Comparison of ENCODE assay signal across 8 cellular contexts in the genomic region with DNA sequence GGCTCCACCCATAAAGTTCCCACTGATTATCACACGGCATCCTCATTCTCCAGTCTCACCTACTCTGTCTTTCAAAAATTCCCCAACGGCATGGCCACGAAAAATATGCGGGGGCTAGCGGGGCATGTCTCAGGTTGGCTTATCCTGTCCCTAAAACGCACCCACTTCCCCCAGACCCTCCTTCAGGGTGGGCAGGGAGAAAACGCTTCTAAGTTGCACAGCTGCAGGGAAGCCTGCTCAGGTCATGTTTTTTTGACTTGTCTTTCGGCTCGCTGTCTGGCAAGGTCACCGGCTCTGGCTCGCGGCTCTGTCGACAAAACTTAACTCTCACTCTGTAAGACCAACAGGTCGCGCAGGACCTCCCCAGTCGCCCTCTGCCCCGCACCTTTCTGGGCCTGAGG. TPM values are rescaled to one million over a fixed set of nuclear protein-coding genes. Genes with fewer than 3 reads are reported as not detected.
A peak's percentile ranks its signal among the peaks of the same experiment; 100 is the strongest.
DNase-seq lines count a peak whose midpoint lies in the region; ATAC-seq and TF ChIP-seq lines count a peak whose summit lies in the region.

No MANE protein-coding gene starts in this region.

- H3K27ac ChIP-seq in iPS-20b (ENCODE audit: low read length), result no peak overlapping the region
- H3K27ac ChIP-seq in thoracic aorta, result peak overlapping the region; percentile 64 to 75

- H3K27me3 Mint-ChIP-seq in activated CD8-positive, alpha-beta T cell treated with anti-CD3 and anti-CD28 coated beads, Interleukin-2, amount 10 ng/mL, durations not matched to agents 7 days and 5 days (ENCODE audit: low read depth), result peaks cover 7% of the 10 kb centered on the region

- CTCF ChIA-PET in activated CD8-positive, alpha-beta T cell treated with anti-CD3 and anti-CD28 coated beads, Interleukin-2, amount 10 ng/mL, durations not matched to agents 7 days and 5 days (lab: Charles Lee), result interaction anchor here (0.6 to 8.8 kb wide), 43 partner anchors 8 to 385 kb away, joined by 3 to 150 read pairs (median 4); partner anchors contain the start of genes FAM133B and GATAD1

- H3K27ac Mint-ChIP-seq in activated CD8-positive, alpha-beta T cell treated with anti-CD3 and anti-CD28 coated beads, Interleukin-2, amount 10 ng/mL, durations not matched to agents 7 days and 5 days, result peak overlapping the region; percentile 86

- POLR2A ChIA-PET in activated CD8-positive, alpha-beta T cell treated with anti-CD3 and anti-CD28 coated beads, Interleukin-2, amount 10 ng/mL, durations not matched to agents 7 days and 5 days (lab: Charles Lee), result interaction anchor here (0.5 to 4.2 kb wide), 19 partner anchors 14 to 285 kb away, joined by 3 to 38 read pairs (median 4); no protein-coding TSS in a partner anchor

- H3K36me3 Mint-ChIP-seq in activated CD8-positive, alpha-beta T cell treated with anti-CD3 and anti-CD28 coated beads, Interleukin-2, amount 10 ng/mL, durations not matched to agents 7 days and 5 days (ENCODE audit: low read depth), result peaks cover 50% of the 10 kb centered on the region

- H3K9ac ChIP-seq in iPS-20b (ENCODE audit: low read depth, low read length), result peak overlapping the region; percentile 76; the same call in 1 of the 2 replicates

- H3K9me3 ChIP-seq in iPS-20b (ENCODE audit: insufficient read depth, low read depth, low read length) (no peaks in the 10 kb centered on the region), thoracic aorta (no peaks in the 10 kb centered on the region)

- H3K9me3 Mint-ChIP-seq in activated CD8-positive, alpha-beta T cell treated with anti-CD3 and anti-CD28 coated beads, Interleukin-2, amount 10 ng/mL, durations not matched to agents 7 days and 5 days (ENCODE audit: insufficient read depth), result no peaks in the 10 kb centered on the region

- H3K4me1 ChIP-seq in iPS-20b (ENCODE audit: insufficient read depth, low read length), result peaks cover 36% of the 10 kb centered on the region
- H3K4me1 ChIP-seq in thoracic aorta (ENCODE audit: control insufficient read depth in 1 of 2, low read depth in 2 of 2), result peaks cover 8 to 29% of the 10 kb centered on the region in 2 donors

- H3K27me3 ChIP-seq in iPS-20b (ENCODE audit: insufficient read depth, low read length) (peaks cover 30% of the 10 kb centered on the region), thoracic aorta (replicated peaks; ENCODE audit: insufficient read depth) (no peaks in the 10 kb centered on the region)

- DNase-seq in activated CD8-positive, alpha-beta T cell treated with anti-CD3 and anti-CD28 coated beads, Interleukin-2, amount 10 ng/mL, durations not matched to agents 7 days and 5 days, result no peak
- DNase-seq in thoracic aorta (ENCODE audit: low spot score) (no peak), NCI-H2029 (lab: John Stamatoyannopoulos, UW) (no peak), middle frontal gyrus (ENCODE audit: extremely low spot score, low spot score) (no peak)
- DNase-seq in activated effector memory CD4-positive, alpha-beta T cell treated with Interleukin-2 at 50 U/mL for 16 hours, result no peak

- H3K4me3 ChIP-seq in iPS-20b (ENCODE audit: low read length) (peak overlapping the region; percentile 77), thoracic aorta (peak overlapping the region; percentile 91)

- no peaks in the 10 kb centered on the region for H3K36me3 ChIP-seq in iPS-20b (ENCODE audit: insufficient read depth, low read depth, low read length)
- H3K36me3 ChIP-seq in thoracic aorta, result no peaks in the 10 kb centered on the region

- H3K4me1 Mint-ChIP-seq in activated CD8-positive, alpha-beta T cell treated with anti-CD3 and anti-CD28 coated beads, Interleukin-2, amount 10 ng/mL, durations not matched to agents 7 days and 5 days (ENCODE audit: low read depth), result peaks cover 42% of the 10 kb centered on the region

- H3K4me3 Mint-ChIP-seq in activated CD8-positive, alpha-beta T cell treated with anti-CD3 and anti-CD28 coated beads, Interleukin-2, amount 10 ng/mL, durations not matched to agents 7 days and 5 days, result peak overlapping the region; percentile 88

- peak; percentile 1 for ATAC-seq in GM19025 (IDR thresholded peaks at IDR 0.05; ENCODE audit: low read depth, unreplicated experiment)
- ATAC-seq in HG02973 (IDR thresholded peaks at IDR 0.05; ENCODE audit: unreplicated experiment), result peak; percentile 0
- peak; percentile 1 for ATAC-seq in activated CD8-positive, alpha-beta T cell treated with anti-CD3 and anti-CD28 coated beads, Interleukin-2, amount 10 ng/mL, durations not matched to agents 7 days and 5 days
- no peak for ATAC-seq in thoracic aorta (ENCODE audit: insufficient number of reproducible peaks, low FRiP score, low read depth)

- no peak for TF ChIP-seq CTCF in thoracic aorta (IDR thresholded peaks at IDR 0.05)

RNA-seq across cellular contexts. Expression of gene CDK6, which starts 3.8 kb away (rescaled TPM):
- 100 to 1,000 TPM; 159 to 160 TPM for total RNA-seq in activated CD8-positive, alpha-beta T cell treated with anti-CD3 and anti-CD28 coated beads, Interleukin-2, amount 10 ng/mL, durations not matched to agents 7 days and 5 days
- 10 to 100 TPM; 25.5 to 31.8 TPM for total RNA-seq in thoracic aorta

Comparison
In these comparisons a context has a peak if more than half of its experiments do, and no peak if none do; other contexts are left out.
1. RNA of gene CDK6, which starts 3.8 kb away (total RNA-seq): 159 to 160 TPM in activated CD8-positive, alpha-beta T cell treated with anti-CD3 and anti-CD28 coated beads, Interleukin-2, amount 10 ng/mL, durations not matched to agents 7 days and 5 days; 25.5 to 31.8 TPM in thoracic aorta; every median in the first group is over 4 times any median in the second.